Comparison of ENCODE assay signal across 11 cellular contexts in the genomic region with DNA sequence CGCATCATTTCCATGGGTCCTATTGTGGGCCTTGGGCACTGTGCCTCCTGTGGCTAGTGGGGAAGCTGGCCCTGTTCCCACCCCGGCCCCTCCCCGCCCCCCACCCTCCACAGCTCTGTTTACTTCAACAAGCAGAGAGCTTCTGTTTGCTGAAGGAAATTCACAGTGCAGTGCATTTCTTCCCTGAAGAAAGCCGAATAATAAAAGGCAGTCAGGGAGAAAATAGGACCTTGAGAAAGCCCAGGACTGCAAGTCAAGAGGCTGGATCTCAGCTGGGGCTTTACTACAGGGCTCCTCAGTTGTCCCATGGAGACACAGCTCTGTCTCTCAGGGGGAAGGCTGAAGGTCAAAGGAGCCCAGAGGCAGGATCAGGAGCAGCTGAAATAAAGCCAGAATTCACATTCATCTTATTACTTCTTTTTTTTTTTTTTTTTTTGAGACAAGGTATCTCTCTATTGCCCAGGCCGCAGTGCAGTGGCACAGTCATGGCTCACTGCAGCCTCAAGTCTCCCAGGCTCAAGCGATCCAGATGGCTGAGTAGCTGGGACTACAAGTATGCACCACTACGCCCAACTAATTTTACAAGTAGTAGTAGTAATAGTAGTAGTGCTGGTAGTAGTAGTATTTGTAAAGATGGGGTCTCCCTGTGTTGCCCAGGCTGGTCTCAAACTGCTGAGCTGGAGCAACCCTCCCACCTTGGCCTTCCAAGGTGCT. TPM values are rescaled to one million over a fixed set of nuclear protein-coding genes. Genes with fewer than 3 reads are reported as not detected.
DNase-seq lines count a peak whose midpoint lies in the region; ATAC-seq, FAIRE-seq and TF ChIP-seq lines count a peak whose summit lies in the region.
"Had no signal": no experiment of that assay in that cellular context is flagged by ENCODE, and none has a peak within 500 bp of the region (broad histone marks: within the 10 kb centered on the region; RNA-seq: fewer than 3 reads in every experiment).

No MANE protein-coding gene starts in this region.

- H4K91ac ChIP-seq in H9 (ENCODE audit: insufficient read length, low read depth, low read length), result no peak overlapping the region
- no peak overlapping the region for H4K91ac ChIP-seq in H1 (replicated peaks; ENCODE audit: insufficient read length, low read length)

- H4K5ac ChIP-seq in H9 (ENCODE audit: insufficient read length, low read depth, low read length) (no peak overlapping the region), H1 (ENCODE audit: insufficient read length, low read depth, low read length) (no peak overlapping the region)

- H2AK5ac ChIP-seq in H9 (ENCODE audit: insufficient read length, low read length) (no peak overlapping the region), H1 (ENCODE audit: low read depth, low read length) (0 out of 2 replicates have a peak overlapping the region, but pooled peaks have one; percentile 25)

- ATAC-seq in A549 (peak in 1 of 2 experiments; percentile 34; a peak in 4 of 6 replicates), HG03378 (IDR thresholded peaks at IDR 0.05; ENCODE audit: unreplicated experiment) (no peak)

- peak overlapping the region; percentile 91 to 93 for H3K27ac ChIP-seq in A549
- peak overlapping the region; percentile 43 for H3K27ac ChIP-seq in H9 (ENCODE audit: insufficient read length, low read depth, low read length)
- H3K27ac ChIP-seq in H1 (ENCODE audit: low read depth, low read length), result no peak overlapping the region
- H3K27ac ChIP-seq in muscle layer of colon (ENCODE audit: low read depth, low read length), result peak overlapping the region; percentile 59
- H3K27ac ChIP-seq in SJCRH30, result no peak overlapping the region

- no peaks in the 10 kb centered on the region; a peak in 1 of 5 replicates for H3K9me3 Mint-ChIP-seq in H9
- no peaks in the 10 kb centered on the region for H3K9me3 Mint-ChIP-seq in activated CD4-positive, alpha-beta T cell treated with anti-CD3 and anti-CD28 coated beads, Interleukin-2, amount 10 ng/mL, durations not matched to agents 24 days and 14 days
- H3K9me3 Mint-ChIP-seq: activated naive CD8-positive, alpha-beta T cell treated with anti-CD3 and anti-CD28 coated beads for 36 hours had no signal

- TF ChIP-seq POLR2A in A549 (IDR thresholded peaks at IDR 0.05; ENCODE audit: low read length) (no peak), H1 (IDR thresholded peaks at IDR 0.05; ENCODE audit: control extremely low read depth in 1 of 2, low read depth in 2 of 2, low read length in 2 of 2) (no peak)

- no peak overlapping the region for H3T11ph ChIP-seq in H9 (ENCODE audit: low read length)

- FAIRE-seq in A549 (lab: Jason Lieb, UNC) (no peak), H1 (lab: Jason Lieb, UNC) (no peak)

- H2BK15ac ChIP-seq in H9 (ENCODE audit: low read depth, low read length) (no peak overlapping the region), H1 (ENCODE audit: low read length) (peak overlapping the region; percentile 73; the same call in 1 of the 2 replicates)

- H3K79me2 ChIP-seq in H9 (ENCODE audit: insufficient read depth, low read length) (no peaks in the 10 kb centered on the region), H1 (ENCODE audit: control insufficient read depth in 1 of 2, insufficient read depth in 2 of 2, low read length in 2 of 2) (no peaks in the 10 kb centered on the region)

- TF ChIP-seq RAD21 in A549 (conservative IDR thresholded peaks at IDR 0.05 in 1 of 2, IDR thresholded peaks at IDR 0.05 in 1 of 2) (no peak), H1 (IDR thresholded peaks at IDR 0.05 in 1 of 2, conservative IDR thresholded peaks at IDR 0.05 in 1 of 2; ENCODE audit: low read depth in 2 of 2, low read length in 2 of 2) (no peak)

- no peaks in the 10 kb centered on the region for H3K36me3 ChIP-seq in H1 (ENCODE audit: control insufficient read depth in 2 of 4, insufficient read depth in 4 of 4, low read length in 3 of 4)
- no peaks in the 10 kb centered on the region for H3K36me3 ChIP-seq in muscle layer of colon (ENCODE audit: insufficient read depth, low read length)
- H3K36me3 ChIP-seq in SJCRH30, result no peaks in the 10 kb centered on the region

- H3K23me2 ChIP-seq in H9 (ENCODE audit: insufficient read length, low read depth, low read length, poor library complexity, severe bottlenecking) (no peaks in the 10 kb centered on the region), H1 (ENCODE audit: low read depth, low read length) (no peaks in the 10 kb centered on the region)

- no peaks in the 10 kb centered on the region for H3K27me3 Mint-ChIP-seq in H9 (ENCODE audit: low read depth)
- H3K27me3 Mint-ChIP-seq in activated CD4-positive, alpha-beta T cell treated with anti-CD3 and anti-CD28 coated beads, Interleukin-2, amount 10 ng/mL, durations not matched to agents 24 days and 14 days, result peaks cover 8% of the 10 kb centered on the region
- H3K27me3 Mint-ChIP-seq: activated naive CD8-positive, alpha-beta T cell treated with anti-CD3 and anti-CD28 coated beads for 36 hours had no signal

- no peak overlapping the region for H2BK20ac ChIP-seq in H9 (ENCODE audit: low read depth, low read length, poor library complexity, severe bottlenecking)
- H2BK20ac ChIP-seq in H1 (ENCODE audit: low read length), result no peak overlapping the region; the same call in 1 of the 2 replicates

- H3K36me3 Mint-ChIP-seq in H9 (ENCODE audit: insufficient read depth in 1 of 3, low read depth in 3 of 3), result no peaks in the 10 kb centered on the region; a peak in 1 of 7 replicates
- no peaks in the 10 kb centered on the region for H3K36me3 Mint-ChIP-seq in activated CD4-positive, alpha-beta T cell treated with anti-CD3 and anti-CD28 coated beads, Interleukin-2, amount 10 ng/mL, durations not matched to agents 24 days and 14 days (ENCODE audit: low read depth)
- H3K36me3 Mint-ChIP-seq: activated naive CD8-positive, alpha-beta T cell treated with anti-CD3 and anti-CD28 coated beads for 36 hours had no signal

- no peak overlapping the region for H3K9ac ChIP-seq in H9 (ENCODE audit: extremely low read depth, insufficient read length, low read length)
- H3K9ac ChIP-seq in H1 (replicated peaks in 1 of 4; ENCODE audit: extremely low read depth in 1 of 4, low read depth in 3 of 4, low read length in 3 of 4), result no peak overlapping the region
- no peak overlapping the region for H3K9ac ChIP-seq in muscle layer of colon (ENCODE audit: low read length)

- H4K8ac ChIP-seq in H9 (replicated peaks; ENCODE audit: insufficient read length, low read depth, low read length) (no peak overlapping the region), H1 (ENCODE audit: extremely low read depth, insufficient read depth, low read length) (no peak overlapping the region)

- H3K4me2 ChIP-seq in A549 (peak overlapping the region; percentile 79), H9 (ENCODE audit: insufficient read depth, insufficient read length, low read length) (no peak overlapping the region), H1 (ENCODE audit: insufficient read depth in 1 of 2, low read depth in 2 of 2, low read length in 2 of 2) (peak overlapping the region; percentile 0 to 2; a peak in 2 of 4 replicates)

- POLR2A ChIA-PET in A549 (lab: Yijun Ruan, JAX) (interaction anchor here (0.6 to 2.3 kb wide), 10 partner anchors 15 to 697 kb away, joined by 3 to 37 read pairs (median 4); no protein-coding TSS in a partner anchor), H1 (lab: Charles Lee; ENCODE audit: partially characterized antibody) (interaction anchor here (0.9 to 18.5 kb wide), 6 partner anchors 19 to 238 kb away, joined by 3 to 325 read pairs (median 11); a partner anchor contains a TSS)

- no peak for TF ChIP-seq EP300 in A549 (IDR thresholded peaks at IDR 0.05)
- no peak for TF ChIP-seq EP300 in H1 (IDR thresholded peaks at IDR 0.05; ENCODE audit: borderline replicate concordance in 1 of 2, low read depth in 2 of 2, low read length in 2 of 2)

- peak overlapping the region; percentile 76 to 96 (median 90); a peak in 6 of 7 replicates for H3K27ac Mint-ChIP-seq in H9
- no peak overlapping the region for H3K27ac Mint-ChIP-seq in activated CD4-positive, alpha-beta T cell treated with anti-CD3 and anti-CD28 coated beads, Interleukin-2, amount 10 ng/mL, durations not matched to agents 24 days and 14 days
- H3K27ac Mint-ChIP-seq: activated naive CD8-positive, alpha-beta T cell treated with anti-CD3 and anti-CD28 coated beads for 36 hours had no signal

- H3K23ac ChIP-seq in H9 (ENCODE audit: insufficient read length, low read depth, low read length) (no peak overlapping the region), H1 (ENCODE audit: insufficient read length) (no peak overlapping the region)

- H2BK12ac ChIP-seq in H9 (ENCODE audit: insufficient read length, low read depth, low read length) (no peak overlapping the region), H1 (ENCODE audit: low read depth, low read length) (peak overlapping the region; percentile 82; the same call in 1 of the 2 replicates)

- no peaks in the 10 kb centered on the region for H3K27me3 ChIP-seq in H9 (ENCODE audit: insufficient read depth, low read length)
- no peaks in the 10 kb centered on the region for H3K27me3 ChIP-seq in H1 (replicated peaks in 1 of 4; ENCODE audit: control insufficient read depth in 3 of 4, extremely low read depth in 1 of 4, insufficient read depth in 3 of 4, low read length in 3 of 4)
- H3K27me3 ChIP-seq in muscle layer of colon (ENCODE audit: control insufficient read depth in 1 of 2, insufficient read depth in 2 of 2, low read length in 2 of 2), result no peaks in the 10 kb centered on the region
- H3K27me3 ChIP-seq in SJCRH30, result no peaks in the 10 kb centered on the region

- no peak overlapping the region; a peak in 1 of 5 replicates for H3K4me3 Mint-ChIP-seq in H9
- H3K4me3 Mint-ChIP-seq in activated CD4-positive, alpha-beta T cell treated with anti-CD3 and anti-CD28 coated beads, Interleukin-2, amount 10 ng/mL, durations not matched to agents 24 days and 14 days, result no peak overlapping the region
- H3K4me3 Mint-ChIP-seq: activated naive CD8-positive, alpha-beta T cell treated with anti-CD3 and anti-CD28 coated beads for 36 hours had no signal

- H3K4ac ChIP-seq in H9 (ENCODE audit: low read depth, low read length), result no peak overlapping the region
- H3K4ac ChIP-seq in H1 (replicated peaks; ENCODE audit: insufficient read length, low read depth, low read length), result no peak overlapping the region

- H3K56ac ChIP-seq in H9 (ENCODE audit: insufficient read length, low read depth, low read length), result no peak overlapping the region
- H3K56ac ChIP-seq in H1 (replicated peaks; ENCODE audit: insufficient read length, low read depth, low read length), result no peak overlapping the region

- peaks cover 50 to 51% of the 10 kb centered on the region in 2 experiments for H3K4me1 Mint-ChIP-seq in H9
- H3K4me1 Mint-ChIP-seq in activated CD4-positive, alpha-beta T cell treated with anti-CD3 and anti-CD28 coated beads, Interleukin-2, amount 10 ng/mL, durations not matched to agents 24 days and 14 days, result no peaks in the 10 kb centered on the region

- CTCF ChIA-PET in A549 (lab: Yijun Ruan, JAX), result interaction anchor here (0.8 to 36.9 kb wide), 7 partner anchors 28 to 346 kb away, joined by 3 to 1136 read pairs (median 7); a partner anchor contains a TSS
- CTCF ChIA-PET in H1 (lab: Charles Lee; ENCODE audit: partially characterized antibody), result interaction anchor here (0.7 to 5.1 kb wide), 8 partner anchors 11 to 1255 kb away, joined by 3 to 32 read pairs (median 4); no protein-coding TSS in a partner anchor

- H2BK120ac ChIP-seq in H9 (ENCODE audit: low read depth, low read length, poor library complexity, severe bottlenecking) (no peak overlapping the region), H1 (replicated peaks; ENCODE audit: low read depth, low read length) (peak overlapping the region; percentile 68)

- peaks cover 67% of the 10 kb centered on the region for H3K4me1 ChIP-seq in A549
- H3K4me1 ChIP-seq in H9 (ENCODE audit: insufficient read depth, low read length), result peaks cover 20% of the 10 kb centered on the region; the same call in 1 of the 2 replicates
- peaks cover 4 to 18% (median 13%) of the 10 kb centered on the region in 4 experiments; a peak in 5 of 7 replicates for H3K4me1 ChIP-seq in H1 (replicated peaks in 1 of 4; ENCODE audit: control insufficient read depth in 3 of 4, insufficient read depth in 4 of 4, low read length in 3 of 4)
- H3K4me1 ChIP-seq in muscle layer of colon (ENCODE audit: insufficient read depth, low read length), result peaks cover 17% of the 10 kb centered on the region
- peaks cover 8% of the 10 kb centered on the region; the same call in 1 of the 2 replicates for H3K4me1 ChIP-seq in SJCRH30

- H3K4me3 ChIP-seq in A549, result no peak overlapping the region
- H3K4me3 ChIP-seq in H1 (ENCODE audit: extremely low read depth in 1 of 4, insufficient read depth in 2 of 4, low read depth in 3 of 4, low read length in 4 of 4), result no peak overlapping the region
- no peak overlapping the region for H3K4me3 ChIP-seq in muscle layer of colon (ENCODE audit: low read depth in 1 of 2, low read length in 2 of 2)
- no peak overlapping the region for H3K4me3 ChIP-seq in SJCRH30

- intact Hi-C loops in activated CD4-positive, alpha-beta T cell treated with anti-CD3 and anti-CD28 coated beads, Interleukin-2, amount 10 ng/mL, durations not matched to agents 24 days and 14 days (cut with micrococcal nuclease), result no loop called here

- H3K9me3 ChIP-seq in A549, result no peaks in the 10 kb centered on the region
- no peaks in the 10 kb centered on the region for H3K9me3 ChIP-seq in H9 (ENCODE audit: control insufficient read depth, low read depth, low read length)
- H3K9me3 ChIP-seq in H1 (ENCODE audit: insufficient read depth in 2 of 2, low read depth in 1 of 2, low read length in 1 of 2), result no peaks in the 10 kb centered on the region
- H3K9me3 ChIP-seq in muscle layer of colon (ENCODE audit: low read length), result no peaks in the 10 kb centered on the region
- no peaks in the 10 kb centered on the region for H3K9me3 ChIP-seq in SJCRH30 (replicated peaks)

- peak in 1 of 2 experiments; percentile 52 for DNase-seq in A549 (ENCODE audit: low read depth in 1 of 2, low spot score in 1 of 2)
- no peak for DNase-seq in H9
- DNase-seq in H1 (ENCODE audit: low read depth in 1 of 2, low spot score in 2 of 2), result no peak
- no peak for DNase-seq in GOT3 (lab: John Stamatoyannopoulos, UW)
- DNase-seq in SJCRH30, result no peak
- DNase-seq in activated CD4-positive, alpha-beta T cell treated with anti-CD3 and anti-CD28 coated beads, Interleukin-2, amount 10 ng/mL, durations not matched to agents 24 days and 14 days, result no peak
- DNase-seq: activated CD8-positive, alpha-beta memory T cell treated with anti-CD3 and anti-CD28 coated beads, Interleukin-2, amount 50 U/mL, for 4 hours; activated naive CD8-positive, alpha-beta T cell treated with anti-CD3 and anti-CD28 coated beads for 36 hours; NCI-H1092 treated with DMSO at 0.1 percent for 48 hours had no signal

- H3K18ac ChIP-seq in H9 (ENCODE audit: insufficient read length, low read depth, low read length) (peak overlapping the region; percentile 7), H1 (ENCODE audit: extremely low read depth, low read length) (peak overlapping the region; percentile 25; the same call in 1 of the 2 replicates)

- no peak overlapping the region; the same call in 1 of the 2 replicates for H3K14ac ChIP-seq in H9 (ENCODE audit: insufficient read depth, low read length)
- H3K14ac ChIP-seq in H1 (ENCODE audit: insufficient read length), result no peak overlapping the region

- H3K79me1 ChIP-seq in H9 (ENCODE audit: insufficient read depth, low read depth, low read length, poor library complexity, severe bottlenecking), result no peaks in the 10 kb centered on the region
- no peaks in the 10 kb centered on the region for H3K79me1 ChIP-seq in H1 (ENCODE audit: low read depth, low read length)

- H4K20me1 ChIP-seq in H9 (ENCODE audit: control insufficient read depth, insufficient read depth, insufficient read length) (no peaks in the 10 kb centered on the region), H1 (replicated peaks in 1 of 2; ENCODE audit: control insufficient read depth in 1 of 2, insufficient read depth in 2 of 2, low read length in 2 of 2) (no peaks in the 10 kb centered on the region)

- WGBS in A549 (ENCODE audit: missing lambda C conversion rate), result 35% methylated on average over 7 of the region's 7 CpGs
- no CpG with 5 or more reads among the region's 7 CpGs for WGBS in H9 (ENCODE audit: extremely low coverage, insufficient read length, low lambda C conversion rate)
- 70% methylated on average over 6 of the region's 7 CpGs; no CpG with 5 or more reads in 1 of the 2 experiments for WGBS in H1 (ENCODE audit: extremely low coverage in 1 of 2, insufficient coverage in 1 of 2, insufficient read length in 1 of 2, insufficient replicate concordance in 2 of 2, low coverage in 1 of 2, low lambda C conversion rate in 2 of 2, missing lambda C conversion rate in 1 of 2), 2 experiments

- H2AFZ ChIP-seq in H9 (ENCODE audit: low read length) (no peak overlapping the region), H1 (ENCODE audit: low read length) (no peak overlapping the region; the same call in 1 of the 2 replicates)

- TF ChIP-seq CTCF in A549 (IDR thresholded peaks at IDR 0.05) (no peak), H9 (conservative IDR thresholded peaks at IDR 0.05) (no peak), H1 (IDR thresholded peaks at IDR 0.05; ENCODE audit: control extremely low read depth in 1 of 3, insufficient read depth in 1 of 3, low read depth in 1 of 3, low read length in 3 of 3) (no peak)

- H2BK5ac ChIP-seq in H9 (ENCODE audit: insufficient read length, low read length) (no peak overlapping the region), H1 (ENCODE audit: low read depth, low read length) (peak overlapping the region; percentile 53; the same call in 1 of the 2 replicates)

RNA-seq across cellular contexts. Expression of a gene that starts 33.0 kb away (rescaled TPM):
- polyA plus RNA-seq in A549 (2011; rRNA removed) (31.0 and 59.6 TPM in 2 replicates), A549 (2017; fragmentation: RNase III; extraction: RNeasy Plus Mini Kit Qiagen cat#74134 plus additional on column Dnase treatment) (56.5 to 69.8 TPM (median 56.7 TPM) in 3 replicates), H1 (2011; rRNA removed) (3.6 and 5.8 TPM in 2 replicates)
- 27.8 and 29.8 TPM in 2 replicates for polyA plus RNA-seq in A549 (2012; cell fraction: cytosol; rRNA removed)
- 16.7 and 18.5 TPM in 2 replicates for polyA plus RNA-seq in A549 (2012; cell fraction: nucleus; rRNA removed)
- 8.8 and 9.4 TPM in 2 replicates for polyA minus RNA-seq in A549 (2011; rRNA and poly(A)+ RNA removed)
- total RNA-seq in H9 (2021), result 10.3 and 10.6 TPM in 2 replicates
- 14.9 and 15.6 TPM in 2 replicates for total RNA-seq in H1 (2021; fragmentation: NEBNext Ultra II Directional; extraction: Animal tissue kit (Norgen Biotek cat#: 25700))
- 8.3 TPM for polyA plus RNA-seq in H1 (2011; cell fraction: cytosol; rRNA removed)
- polyA plus RNA-seq in H1 (2011; cell fraction: nucleus; rRNA removed), result 2.9 TPM
- 7.7 to 16.7 TPM (median 10.5 TPM) in 4 replicates for polyA plus RNA-seq in H1 (2012, experiment 1 of 2)
- polyA plus RNA-seq in H1 (2012, experiment 2 of 2), result 3.2 TPM
- 14.8 TPM for polyA plus RNA-seq in H1 (2013, experiment 1 of 2)
- polyA plus RNA-seq in H1 (2013, experiment 2 of 2), result 18.7 TPM
- polyA minus RNA-seq in H1 (2011; rRNA and poly(A)+ RNA removed), result 2.6 and 3.1 TPM in 2 replicates
- polyA minus RNA-seq in H1 (2011; cell fraction: cytosol; rRNA and poly(A)+ RNA removed), result 3.2 TPM
- polyA minus RNA-seq in H1 (2011; cell fraction: nucleus; rRNA and poly(A)+ RNA removed), result 5.9 TPM
- 12.9 and 13.2 TPM in 2 replicates for total RNA-seq in SJCRH30 (2014; rRNA removed; shearing (Covaris generic))
- 15.7 and 18.1 TPM in 2 replicates for total RNA-seq in activated CD4-positive, alpha-beta T cell treated with anti-CD3 and anti-CD28 coated beads, Interleukin-2, amount 10 ng/mL, durations not matched to agents 24 days and 14 days

RNA-seq across cellular contexts. Expression of a gene that starts 46.1 kb away (rescaled TPM):
- 777 and 894 TPM in 2 replicates for polyA plus RNA-seq in A549 (2011; rRNA removed)
- polyA plus RNA-seq in A549 (2012; cell fraction: cytosol; rRNA removed), result 824 and 915 TPM in 2 replicates
- 678 and 876 TPM in 2 replicates for polyA plus RNA-seq in A549 (2012; cell fraction: nucleus; rRNA removed)
- 954 to 1,229 TPM (median 1,043 TPM) in 3 replicates for polyA plus RNA-seq in A549 (2017; fragmentation: RNase III; extraction: RNeasy Plus Mini Kit Qiagen cat#74134 plus additional on column Dnase treatment)
- 537 and 670 TPM in 2 replicates for polyA minus RNA-seq in A549 (2011; rRNA and poly(A)+ RNA removed)
- total RNA-seq in H9 (2021), result 731 and 748 TPM in 2 replicates
- total RNA-seq in H1 (2021; fragmentation: NEBNext Ultra II Directional; extraction: Animal tissue kit (Norgen Biotek cat#: 25700)), result 571 and 579 TPM in 2 replicates
- 246 and 258 TPM in 2 replicates for polyA plus RNA-seq in H1 (2011; rRNA removed)
- polyA plus RNA-seq in H1 (2011; cell fraction: cytosol; rRNA removed), result 481 TPM
- 537 TPM for polyA plus RNA-seq in H1 (2011; cell fraction: nucleus; rRNA removed)
- 409 to 588 TPM (median 457 TPM) in 4 replicates for polyA plus RNA-seq in H1 (2012, experiment 1 of 2)
- polyA plus RNA-seq in H1 (2012, experiment 2 of 2), result 113 TPM
- polyA plus RNA-seq in H1 (2013, experiment 1 of 2), result 292 TPM
- 291 TPM for polyA plus RNA-seq in H1 (2013, experiment 2 of 2)
- polyA minus RNA-seq in H1 (2011; rRNA and poly(A)+ RNA removed), result 221 and 265 TPM in 2 replicates
- polyA minus RNA-seq in H1 (2011; cell fraction: cytosol; rRNA and poly(A)+ RNA removed), result 225 TPM
- 741 TPM for polyA minus RNA-seq in H1 (2011; cell fraction: nucleus; rRNA and poly(A)+ RNA removed)
- 57.5 and 58.2 TPM in 2 replicates for total RNA-seq in SJCRH30 (2014; rRNA removed; shearing (Covaris generic))
- 10.1 and 10.6 TPM in 2 replicates for total RNA-seq in activated CD4-positive, alpha-beta T cell treated with anti-CD3 and anti-CD28 coated beads, Interleukin-2, amount 10 ng/mL, durations not matched to agents 24 days and 14 days

Comparison
In these comparisons a context has a peak if more than half of its experiments do, and no peak if none do; other contexts are left out.
1. H3K27ac ChIP-seq: peak in A549 (2 of 2), H9 (single experiment) and muscle layer of colon (single experiment); none in H1 (single experiment) and SJCRH30 (single experiment).